Comparison of ENCODE assay signal across 9 cellular contexts in the genomic region with DNA sequence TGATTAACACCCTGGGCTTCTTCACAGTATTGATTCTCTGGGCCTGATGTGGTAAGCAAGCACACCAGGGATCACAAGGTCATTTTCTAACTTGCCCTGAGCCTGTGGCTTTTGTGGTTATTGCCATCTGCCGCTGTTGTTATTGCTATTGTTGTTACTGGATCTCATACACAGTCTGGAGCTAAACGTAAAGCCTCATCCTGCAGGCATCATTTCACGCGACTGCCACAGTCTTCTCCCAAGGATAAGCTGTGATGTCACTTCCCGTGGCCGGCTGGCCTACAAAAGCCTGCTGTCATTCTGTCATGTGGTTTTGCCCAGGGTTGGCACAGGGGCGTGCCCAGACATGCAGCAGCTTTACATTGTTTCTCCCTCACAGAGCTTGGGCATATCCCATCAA.
A peak's percentile ranks its signal among the peaks of the same experiment; 100 is the strongest.
DNase-seq lines count a peak whose midpoint lies in the region; ATAC-seq, FAIRE-seq and TF ChIP-seq lines count a peak whose summit lies in the region.
"Had no signal": no experiment of that assay in that cellular context is flagged by ENCODE, and none has a peak within 500 bp of the region (broad histone marks: within the 10 kb centered on the region; RNA-seq: fewer than 3 reads in every experiment).

No MANE protein-coding gene starts in this region.

- FAIRE-seq in GM18507 (lab: Jason Lieb, UNC) (peak; percentile 56), RCC 7860 (lab: Jason Lieb, UNC) (no peak)

- peaks cover 14 to 18% of the 10 kb centered on the region in 2 donors for H3K4me1 Mint-ChIP-seq in immature natural killer cell
- peaks cover 4% of the 10 kb centered on the region; the same call in 1 of the 2 replicates for H3K4me1 Mint-ChIP-seq in WTC11
- peaks cover 9% of the 10 kb centered on the region for H3K4me1 Mint-ChIP-seq in activated T-cell treated with anti-CD3 and anti-CD28 coated beads, Interleukin-2, amount 50 U/mL, for 24 hours (ENCODE audit: low read depth)

- no peak for TF ChIP-seq CTCF in WTC11 (IDR thresholded peaks at IDR 0.05)
- no peak for TF ChIP-seq CTCF in GM20000 (IDR thresholded peaks at IDR 0.05; ENCODE audit: extremely low read depth, missing control alignments)

- CTCF ChIA-PET in WTC11 (lab: Charles Lee), result interaction anchor here (0.9 to 2.4 kb wide), 4 partner anchors 16 to 216 kb away, joined by 3 to 15 read pairs (median 9); no protein-coding TSS in a partner anchor

- H3K27ac Mint-ChIP-seq in immature natural killer cell (peak overlapping the region; percentile 47 to 87 (median 81)), WTC11 (no peak overlapping the region)
- H3K27ac Mint-ChIP-seq in activated T-cell treated with anti-CD3 and anti-CD28 coated beads, Interleukin-2, amount 50 U/mL, for 24 hours, result no peak overlapping the region

- H3K27me3 Mint-ChIP-seq in immature natural killer cell (ENCODE audit: low read depth in 3 of 3) (peaks cover 2 to 8% (median 5%) of the 10 kb centered on the region in 3 donors), WTC11 (ENCODE audit: low read depth) (no peaks in the 10 kb centered on the region)
- peaks cover 8% of the 10 kb centered on the region for H3K27me3 Mint-ChIP-seq in activated T-cell treated with anti-CD3 and anti-CD28 coated beads, Interleukin-2, amount 50 U/mL, for 24 hours

- peak; percentile 66 for ATAC-seq in HG03442 (IDR thresholded peaks at IDR 0.05; ENCODE audit: unreplicated experiment)
- no peak for ATAC-seq in WTC11

- DNase-seq in GM18507 (ENCODE audit: extremely low spot score, insufficient read length, low read depth), result no peak
- peak; percentile 50 for DNase-seq in RCC 7860 (ENCODE audit: low spot score)
- DNase-seq in immature natural killer cell, result peak; percentile 50 to 62 (median 56)
- no peak for DNase-seq in WTC11 (ENCODE audit: low spot score)
- no peak for DNase-seq in COR-L47 (lab: John Stamatoyannopoulos, UW)
- no peak for DNase-seq in activated T-cell treated with anti-CD3 and anti-CD28 coated beads, Interleukin-2, amount 50 U/mL, for 24 hours
- no peak for DNase-seq in GM20000 (ENCODE audit: low spot score)

- peak overlapping the region; percentile 14 to 62 (median 56) for H3K4me3 Mint-ChIP-seq in immature natural killer cell
- no peak overlapping the region for H3K4me3 Mint-ChIP-seq in WTC11
- no peak overlapping the region for H3K4me3 Mint-ChIP-seq in activated T-cell treated with anti-CD3 and anti-CD28 coated beads, Interleukin-2, amount 50 U/mL, for 24 hours
- H3K4me3 Mint-ChIP-seq: neural crest cell had no signal

- H3K36me3 Mint-ChIP-seq in immature natural killer cell (no peaks in the 10 kb centered on the region), WTC11 (no peaks in the 10 kb centered on the region)
- no peaks in the 10 kb centered on the region for H3K36me3 Mint-ChIP-seq in activated T-cell treated with anti-CD3 and anti-CD28 coated beads, Interleukin-2, amount 50 U/mL, for 24 hours (ENCODE audit: low read depth)

- POLR2A ChIA-PET in WTC11 (lab: Charles Lee), result no interaction called here

- no peaks in the 10 kb centered on the region for H3K9me3 Mint-ChIP-seq in immature natural killer cell
- peaks cover 3% of the 10 kb centered on the region; the same call in 1 of the 2 replicates for H3K9me3 Mint-ChIP-seq in WTC11
- no peaks in the 10 kb centered on the region for H3K9me3 Mint-ChIP-seq in activated T-cell treated with anti-CD3 and anti-CD28 coated beads, Interleukin-2, amount 50 U/mL, for 24 hours
- H3K9me3 Mint-ChIP-seq: neural crest cell had no signal

TF ChIP-seq in WTC11, 78 proteins besides CTCF, POLR2A, EP300 and RAD21 (continues in another document):
- TF ChIP-seq, protein P1, sequence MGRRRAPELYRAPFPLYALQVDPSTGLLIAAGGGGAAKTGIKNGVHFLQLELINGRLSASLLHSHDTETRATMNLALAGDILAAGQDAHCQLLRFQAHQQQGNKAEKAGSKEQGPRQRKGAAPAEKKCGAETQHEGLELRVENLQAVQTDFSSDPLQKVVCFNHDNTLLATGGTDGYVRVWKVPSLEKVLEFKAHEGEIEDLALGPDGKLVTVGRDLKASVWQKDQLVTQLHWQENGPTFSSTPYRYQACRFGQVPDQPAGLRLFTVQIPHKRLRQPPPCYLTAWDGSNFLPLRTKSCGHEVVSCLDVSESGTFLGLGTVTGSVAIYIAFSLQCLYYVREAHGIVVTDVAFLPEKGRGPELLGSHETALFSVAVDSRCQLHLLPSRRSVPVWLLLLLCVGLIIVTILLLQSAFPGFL (CRISPR knock-in tag; IDR thresholded peaks at IDR 0.05; ENCODE audit: borderline replicate concordance), result no peak
- TF ChIP-seq NR1H2 (CRISPR knock-in tag; IDR thresholded peaks at IDR 0.05) (no peak), JAZF1 (CRISPR knock-in tag; IDR thresholded peaks at IDR 0.05) (no peak), ZNF219 (CRISPR knock-in tag; IDR thresholded peaks at IDR 0.05; ENCODE audit: borderline replicate concordance) (no peak), EMX1 (CRISPR knock-in tag; IDR thresholded peaks at IDR 0.05) (no peak)
- TF ChIP-seq, protein P2, sequence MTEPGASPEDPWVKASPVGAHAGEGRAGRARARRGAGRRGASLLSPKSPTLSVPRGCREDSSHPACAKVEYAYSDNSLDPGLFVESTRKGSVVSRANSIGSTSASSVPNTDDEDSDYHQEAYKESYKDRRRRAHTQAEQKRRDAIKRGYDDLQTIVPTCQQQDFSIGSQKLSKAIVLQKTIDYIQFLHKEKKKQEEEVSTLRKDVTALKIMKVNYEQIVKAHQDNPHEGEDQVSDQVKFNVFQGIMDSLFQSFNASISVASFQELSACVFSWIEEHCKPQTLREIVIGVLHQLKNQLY (CRISPR knock-in tag; IDR thresholded peaks at IDR 0.05), result no peak
- TF ChIP-seq, protein P3, sequence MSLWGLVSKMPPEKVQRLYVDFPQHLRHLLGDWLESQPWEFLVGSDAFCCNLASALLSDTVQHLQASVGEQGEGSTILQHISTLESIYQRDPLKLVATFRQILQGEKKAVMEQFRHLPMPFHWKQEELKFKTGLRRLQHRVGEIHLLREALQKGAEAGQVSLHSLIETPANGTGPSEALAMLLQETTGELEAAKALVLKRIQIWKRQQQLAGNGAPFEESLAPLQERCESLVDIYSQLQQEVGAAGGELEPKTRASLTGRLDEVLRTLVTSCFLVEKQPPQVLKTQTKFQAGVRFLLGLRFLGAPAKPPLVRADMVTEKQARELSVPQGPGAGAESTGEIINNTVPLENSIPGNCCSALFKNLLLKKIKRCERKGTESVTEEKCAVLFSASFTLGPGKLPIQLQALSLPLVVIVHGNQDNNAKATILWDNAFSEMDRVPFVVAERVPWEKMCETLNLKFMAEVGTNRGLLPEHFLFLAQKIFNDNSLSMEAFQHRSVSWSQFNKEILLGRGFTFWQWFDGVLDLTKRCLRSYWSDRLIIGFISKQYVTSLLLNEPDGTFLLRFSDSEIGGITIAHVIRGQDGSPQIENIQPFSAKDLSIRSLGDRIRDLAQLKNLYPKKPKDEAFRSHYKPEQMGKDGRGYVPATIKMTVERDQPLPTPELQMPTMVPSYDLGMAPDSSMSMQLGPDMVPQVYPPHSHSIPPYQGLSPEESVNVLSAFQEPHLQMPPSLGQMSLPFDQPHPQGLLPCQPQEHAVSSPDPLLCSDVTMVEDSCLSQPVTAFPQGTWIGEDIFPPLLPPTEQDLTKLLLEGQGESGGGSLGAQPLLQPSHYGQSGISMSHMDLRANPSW (CRISPR knock-in tag; conservative IDR thresholded peaks at IDR 0.05; ENCODE audit: low read depth), result no peak
- TF ChIP-seq, protein P4, sequence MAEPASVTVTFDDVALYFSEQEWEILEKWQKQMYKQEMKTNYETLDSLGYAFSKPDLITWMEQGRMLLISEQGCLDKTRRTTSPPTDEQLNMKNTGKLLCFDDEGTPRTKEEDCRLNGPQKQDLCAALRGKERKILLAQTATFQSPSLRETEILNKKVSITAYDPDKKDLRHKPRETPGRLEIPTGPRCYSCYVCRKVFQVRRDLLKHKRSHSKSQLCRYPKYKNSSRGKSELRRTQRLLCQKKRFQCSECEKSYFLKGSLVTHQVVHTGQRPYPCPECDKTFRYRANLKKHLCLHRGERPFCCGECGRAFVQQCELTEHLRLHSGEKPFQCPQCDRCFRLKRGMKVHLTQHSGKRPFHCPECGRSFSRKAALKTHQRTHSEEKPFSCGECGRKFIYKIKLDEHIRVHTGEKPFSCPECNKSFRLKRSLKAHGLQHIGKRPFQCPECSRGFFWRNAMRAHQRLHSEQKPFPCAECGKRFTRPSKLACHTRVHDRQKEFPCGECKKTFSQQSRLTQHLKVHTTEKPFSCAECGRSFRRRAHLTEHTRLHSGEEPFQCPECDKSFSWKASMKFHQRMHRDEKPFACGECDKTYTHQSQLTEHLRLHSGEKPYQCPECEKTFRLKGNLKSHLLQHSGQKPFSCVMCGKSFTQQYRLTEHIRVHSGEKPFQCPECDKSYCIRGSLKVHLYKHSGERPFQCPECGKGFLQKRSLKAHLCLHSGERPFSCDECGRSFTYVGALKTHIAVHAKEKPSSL (CRISPR knock-in tag; conservative IDR thresholded peaks at IDR 0.05), result no peak
- TF ChIP-seq, protein P5, sequence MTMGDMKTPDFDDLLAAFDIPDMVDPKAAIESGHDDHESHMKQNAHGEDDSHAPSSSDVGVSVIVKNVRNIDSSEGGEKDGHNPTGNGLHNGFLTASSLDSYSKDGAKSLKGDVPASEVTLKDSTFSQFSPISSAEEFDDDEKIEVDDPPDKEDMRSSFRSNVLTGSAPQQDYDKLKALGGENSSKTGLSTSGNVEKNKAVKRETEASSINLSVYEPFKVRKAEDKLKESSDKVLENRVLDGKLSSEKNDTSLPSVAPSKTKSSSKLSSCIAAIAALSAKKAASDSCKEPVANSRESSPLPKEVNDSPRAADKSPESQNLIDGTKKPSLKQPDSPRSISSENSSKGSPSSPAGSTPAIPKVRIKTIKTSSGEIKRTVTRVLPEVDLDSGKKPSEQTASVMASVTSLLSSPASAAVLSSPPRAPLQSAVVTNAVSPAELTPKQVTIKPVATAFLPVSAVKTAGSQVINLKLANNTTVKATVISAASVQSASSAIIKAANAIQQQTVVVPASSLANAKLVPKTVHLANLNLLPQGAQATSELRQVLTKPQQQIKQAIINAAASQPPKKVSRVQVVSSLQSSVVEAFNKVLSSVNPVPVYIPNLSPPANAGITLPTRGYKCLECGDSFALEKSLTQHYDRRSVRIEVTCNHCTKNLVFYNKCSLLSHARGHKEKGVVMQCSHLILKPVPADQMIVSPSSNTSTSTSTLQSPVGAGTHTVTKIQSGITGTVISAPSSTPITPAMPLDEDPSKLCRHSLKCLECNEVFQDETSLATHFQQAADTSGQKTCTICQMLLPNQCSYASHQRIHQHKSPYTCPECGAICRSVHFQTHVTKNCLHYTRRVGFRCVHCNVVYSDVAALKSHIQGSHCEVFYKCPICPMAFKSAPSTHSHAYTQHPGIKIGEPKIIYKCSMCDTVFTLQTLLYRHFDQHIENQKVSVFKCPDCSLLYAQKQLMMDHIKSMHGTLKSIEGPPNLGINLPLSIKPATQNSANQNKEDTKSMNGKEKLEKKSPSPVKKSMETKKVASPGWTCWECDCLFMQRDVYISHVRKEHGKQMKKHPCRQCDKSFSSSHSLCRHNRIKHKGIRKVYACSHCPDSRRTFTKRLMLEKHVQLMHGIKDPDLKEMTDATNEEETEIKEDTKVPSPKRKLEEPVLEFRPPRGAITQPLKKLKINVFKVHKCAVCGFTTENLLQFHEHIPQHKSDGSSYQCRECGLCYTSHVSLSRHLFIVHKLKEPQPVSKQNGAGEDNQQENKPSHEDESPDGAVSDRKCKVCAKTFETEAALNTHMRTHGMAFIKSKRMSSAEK (CRISPR knock-in tag; IDR thresholded peaks at IDR 0.05; ENCODE audit: borderline replicate concordance), result no peak

Comparison
In these comparisons a context has a peak if more than half of its experiments do, and no peak if none do; other contexts are left out.
1. DNase-seq: peak in RCC 7860 (single experiment) and immature natural killer cell (3 of 3); none in GM18507 (single experiment), WTC11 (single experiment), COR-L47 (single experiment), activated T-cell treated with anti-CD3 and anti-CD28 coated beads, Interleukin-2, amount 50 U/mL, for 24 hours (single experiment) and GM20000 (single experiment).
2. H3K27ac Mint-ChIP-seq: peak in immature natural killer cell (6 of 6); none in WTC11 (single experiment) and activated T-cell treated with anti-CD3 and anti-CD28 coated beads, Interleukin-2, amount 50 U/mL, for 24 hours (single experiment).
3. H3K4me3 Mint-ChIP-seq: peak in immature natural killer cell (5 of 5); none in WTC11 (single experiment) and activated T-cell treated with anti-CD3 and anti-CD28 coated beads, Interleukin-2, amount 50 U/mL, for 24 hours (single experiment).